8 cellular contexts compared by ENCODE assay signal in genomic region chr19:32404939-32405430, GRCh38. TPM values are rescaled to one million over a fixed set of nuclear protein-coding genes. Genes with fewer than 3 reads are reported as not detected.
DNase-seq lines count a peak whose midpoint lies in the region; ATAC-seq and TF ChIP-seq lines count a peak whose summit lies in the region.

No MANE protein-coding gene starts in this region.

- no peak for TF ChIP-seq CTCF in Peyer's patch (IDR thresholded peaks at IDR 0.05)
- no peak for TF ChIP-seq CTCF in coronary artery (IDR thresholded peaks at IDR 0.05)

- CTCF ChIA-PET in activated naive CD4-positive, alpha-beta T cell treated with anti-CD3 and anti-CD28 coated beads for 36 hours (lab: Charles Lee): interaction anchor here (0.9 kb wide), 1 partner anchor 66 kb away, joined by 3 read pairs; no protein-coding TSS in a partner anchor

- no peak for TF ChIP-seq POLR2A in Peyer's patch (IDR thresholded peaks at IDR 0.05)

- H3K4me3 ChIP-seq in Peyer's patch: peak overlapping the region; percentile 76 to 99 (median 98)
- peak overlapping the region; percentile 97 for H3K4me3 ChIP-seq in coronary artery

- peak overlapping the region; percentile 88 for H3K4me3 Mint-ChIP-seq in activated naive CD4-positive, alpha-beta T cell treated with anti-CD3 and anti-CD28 coated beads for 36 hours
- H3K4me3 Mint-ChIP-seq in stimulated activated naive CD8-positive, alpha-beta T cell treated with anti-CD3 and anti-CD28 coated beads, Interleukin-15, amount 100 ng/mL, for 72 hours: peak overlapping the region; percentile 88 to 89

- H3K9me3 ChIP-seq in Peyer's patch: no peaks in the 10 kb centered on the region

- no peaks in the 10 kb centered on the region for H3K9me3 Mint-ChIP-seq in activated naive CD4-positive, alpha-beta T cell treated with anti-CD3 and anti-CD28 coated beads for 36 hours
- no peaks in the 10 kb centered on the region for H3K9me3 Mint-ChIP-seq in stimulated activated naive CD8-positive, alpha-beta T cell treated with anti-CD3 and anti-CD28 coated beads, Interleukin-15, amount 100 ng/mL, for 72 hours

- H3K27me3 Mint-ChIP-seq in activated naive CD4-positive, alpha-beta T cell treated with anti-CD3 and anti-CD28 coated beads for 36 hours (ENCODE audit: low read depth): no peaks in the 10 kb centered on the region
- no peaks in the 10 kb centered on the region for H3K27me3 Mint-ChIP-seq in stimulated activated naive CD8-positive, alpha-beta T cell treated with anti-CD3 and anti-CD28 coated beads, Interleukin-15, amount 100 ng/mL, for 72 hours

- H3K4me1 ChIP-seq in Peyer's patch: peaks cover 0 to 19% (median 3%) of the 10 kb centered on the region in 4 donors

- H3K36me3 Mint-ChIP-seq in activated naive CD4-positive, alpha-beta T cell treated with anti-CD3 and anti-CD28 coated beads for 36 hours (ENCODE audit: low read depth): peaks cover 7% of the 10 kb centered on the region

- no peaks in the 10 kb centered on the region for H3K27me3 ChIP-seq in Peyer's patch

- H3K27ac Mint-ChIP-seq in activated naive CD4-positive, alpha-beta T cell treated with anti-CD3 and anti-CD28 coated beads for 36 hours: peak overlapping the region; percentile 90
- H3K27ac Mint-ChIP-seq in stimulated activated naive CD8-positive, alpha-beta T cell treated with anti-CD3 and anti-CD28 coated beads, Interleukin-15, amount 100 ng/mL, for 72 hours: peak overlapping the region; percentile 96 to 98

- H3K36me3 ChIP-seq in Peyer's patch: peaks cover 0 to 6% (median 0%) of the 10 kb centered on the region in 3 donors

- H3K4me1 Mint-ChIP-seq in activated naive CD4-positive, alpha-beta T cell treated with anti-CD3 and anti-CD28 coated beads for 36 hours (ENCODE audit: low read depth): peaks cover 19% of the 10 kb centered on the region
- peaks cover 45% of the 10 kb centered on the region for H3K4me1 Mint-ChIP-seq in stimulated activated naive CD8-positive, alpha-beta T cell treated with anti-CD3 and anti-CD28 coated beads, Interleukin-15, amount 100 ng/mL, for 72 hours

- peak overlapping the region; percentile 97 to 99 (median 98) for H3K27ac ChIP-seq in Peyer's patch
- H3K27ac ChIP-seq in coronary artery: peak overlapping the region; percentile 99 to 100

- peak; percentile 6 for ATAC-seq in HG02938 (IDR thresholded peaks at IDR 0.05; ENCODE audit: unreplicated experiment)
- peak; percentile 72 for ATAC-seq in left lobe of liver
- ATAC-seq in stimulated activated naive CD8-positive, alpha-beta T cell treated with anti-CD3 and anti-CD28 coated beads, Interleukin-15, amount 100 ng/mL, for 72 hours: peak; percentile 13
- no peak for ATAC-seq in GM19467 (IDR thresholded peaks at IDR 0.05; ENCODE audit: unreplicated experiment)

- DNase-seq in activated naive CD4-positive, alpha-beta T cell treated with anti-CD3 and anti-CD28 coated beads for 36 hours: peak; percentile 30
- no peak for DNase-seq in activated naive CD4-positive, alpha-beta T cell (lab: John Stamatoyannopoulos, UW)
- peak; percentile 28 to 73 (median 72) for DNase-seq in Peyer's patch
- DNase-seq in coronary artery (ENCODE audit: low spot score): peak; percentile 86
- peak; percentile 85 for DNase-seq in left lobe of liver (ENCODE audit: low spot score)
- no peak for DNase-seq in stimulated activated naive CD8-positive, alpha-beta T cell treated with anti-CD3 and anti-CD28 coated beads, Interleukin-15, amount 100 ng/mL, for 72 hours

- intact Hi-C loops in activated naive CD4-positive, alpha-beta T cell treated with anti-CD3 and anti-CD28 coated beads for 36 hours (cut with micrococcal nuclease): loop anchor here (1.0 to 10.0 kb wide), 5 partner anchors 60 to 1190 kb away; partner anchors contain the start of genes ANKRD27, FAAP24, PDCD5 and RGS9BP

RNA-seq across cellular contexts. Expression of gene DPY19L3, which starts 0.6 kb away (rescaled TPM):
- total RNA-seq in activated naive CD4-positive, alpha-beta T cell treated with anti-CD3 and anti-CD28 coated beads for 36 hours: 10 to 100 TPM; 11.1 to 11.5 TPM
- total RNA-seq in Peyer's patch (10 to 100 TPM; 18.2 to 49.5 (median 42.4) TPM), left lobe of liver (12.8 TPM)

RNA-seq across cellular contexts. Expression of gene ZNF507, which starts 59.6 kb away (rescaled TPM):
- total RNA-seq in activated naive CD4-positive, alpha-beta T cell treated with anti-CD3 and anti-CD28 coated beads for 36 hours: 10 to 100 TPM; 21.4 to 21.5 TPM
- total RNA-seq in Peyer's patch: 10 to 100 TPM; 28.2 to 43.7 (median 34.2) TPM
- total RNA-seq in left lobe of liver: 7.6 TPM

Comparison
In these comparisons a context has a peak if more than half of its experiments do, and no peak if none do; other contexts are left out.
1. DNase-seq: peak in activated naive CD4-positive, alpha-beta T cell treated with anti-CD3 and anti-CD28 coated beads for 36 hours (single experiment), Peyer's patch (3 of 3), coronary artery (single experiment) and left lobe of liver (single experiment); none in activated naive CD4-positive, alpha-beta T cell (0 of 4) and stimulated activated naive CD8-positive, alpha-beta T cell treated with anti-CD3 and anti-CD28 coated beads, Interleukin-15, amount 100 ng/mL, for 72 hours (0 of 2).